Comparison of ENCODE assay signal across 1 cellular context in the genomic region with DNA sequence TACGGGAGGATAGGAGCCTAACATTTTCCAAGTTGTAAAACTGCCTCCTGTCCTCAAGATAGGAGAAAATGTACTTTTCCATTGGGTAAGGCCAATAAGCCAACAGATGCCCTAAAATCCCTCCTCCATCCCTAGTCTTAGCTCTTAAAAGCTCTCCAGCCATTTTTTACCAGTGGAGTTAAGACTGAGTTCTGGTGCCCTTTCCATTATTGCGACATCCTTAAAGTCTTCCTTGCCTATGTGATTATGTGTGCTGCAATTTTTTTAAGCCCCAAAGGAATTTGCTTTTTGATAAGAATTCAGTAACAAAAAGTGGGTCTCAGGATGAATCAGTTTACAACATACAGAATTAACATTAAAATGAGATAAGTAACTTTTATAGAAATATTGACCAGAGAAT.
TF ChIP-seq lines count a peak whose summit lies in the region.

No MANE protein-coding gene starts in this region.

TF ChIP-seq in GM12878, 131 proteins besides CTCF, POLR2A, EP300 and RAD21:
- TF ChIP-seq, protein P1, sequence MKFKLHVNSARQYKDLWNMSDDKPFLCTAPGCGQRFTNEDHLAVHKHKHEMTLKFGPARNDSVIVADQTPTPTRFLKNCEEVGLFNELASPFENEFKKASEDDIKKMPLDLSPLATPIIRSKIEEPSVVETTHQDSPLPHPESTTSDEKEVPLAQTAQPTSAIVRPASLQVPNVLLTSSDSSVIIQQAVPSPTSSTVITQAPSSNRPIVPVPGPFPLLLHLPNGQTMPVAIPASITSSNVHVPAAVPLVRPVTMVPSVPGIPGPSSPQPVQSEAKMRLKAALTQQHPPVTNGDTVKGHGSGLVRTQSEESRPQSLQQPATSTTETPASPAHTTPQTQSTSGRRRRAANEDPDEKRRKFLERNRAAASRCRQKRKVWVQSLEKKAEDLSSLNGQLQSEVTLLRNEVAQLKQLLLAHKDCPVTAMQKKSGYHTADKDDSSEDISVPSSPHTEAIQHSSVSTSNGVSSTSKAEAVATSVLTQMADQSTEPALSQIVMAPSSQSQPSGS (IDR thresholded peaks at IDR 0.05; ENCODE audit: low read length): no peak
- no peak for TF ChIP-seq SMC3 (IDR thresholded peaks at IDR 0.05; ENCODE audit: borderline replicate concordance, low read length)
- TF ChIP-seq JUND (IDR thresholded peaks at IDR 0.05; ENCODE audit: low read depth, low read length): no peak
- TF ChIP-seq, protein P2, sequence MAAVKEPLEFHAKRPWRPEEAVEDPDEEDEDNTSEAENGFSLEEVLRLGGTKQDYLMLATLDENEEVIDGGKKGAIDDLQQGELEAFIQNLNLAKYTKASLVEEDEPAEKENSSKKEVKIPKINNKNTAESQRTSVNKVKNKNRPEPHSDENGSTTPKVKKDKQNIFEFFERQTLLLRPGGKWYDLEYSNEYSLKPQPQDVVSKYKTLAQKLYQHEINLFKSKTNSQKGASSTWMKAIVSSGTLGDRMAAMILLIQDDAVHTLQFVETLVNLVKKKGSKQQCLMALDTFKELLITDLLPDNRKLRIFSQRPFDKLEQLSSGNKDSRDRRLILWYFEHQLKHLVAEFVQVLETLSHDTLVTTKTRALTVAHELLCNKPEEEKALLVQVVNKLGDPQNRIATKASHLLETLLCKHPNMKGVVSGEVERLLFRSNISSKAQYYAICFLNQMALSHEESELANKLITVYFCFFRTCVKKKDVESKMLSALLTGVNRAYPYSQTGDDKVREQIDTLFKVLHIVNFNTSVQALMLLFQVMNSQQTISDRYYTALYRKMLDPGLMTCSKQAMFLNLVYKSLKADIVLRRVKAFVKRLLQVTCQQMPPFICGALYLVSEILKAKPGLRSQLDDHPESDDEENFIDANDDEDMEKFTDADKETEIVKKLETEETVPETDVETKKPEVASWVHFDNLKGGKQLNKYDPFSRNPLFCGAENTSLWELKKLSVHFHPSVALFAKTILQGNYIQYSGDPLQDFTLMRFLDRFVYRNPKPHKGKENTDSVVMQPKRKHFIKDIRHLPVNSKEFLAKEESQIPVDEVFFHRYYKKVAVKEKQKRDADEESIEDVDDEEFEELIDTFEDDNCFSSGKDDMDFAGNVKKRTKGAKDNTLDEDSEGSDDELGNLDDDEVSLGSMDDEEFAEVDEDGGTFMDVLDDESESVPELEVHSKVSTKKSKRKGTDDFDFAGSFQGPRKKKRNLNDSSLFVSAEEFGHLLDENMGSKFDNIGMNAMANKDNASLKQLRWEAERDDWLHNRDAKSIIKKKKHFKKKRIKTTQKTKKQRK (IDR thresholded peaks at IDR 0.05; ENCODE audit: low read depth, low read length): no peak
- TF ChIP-seq, protein P3, sequence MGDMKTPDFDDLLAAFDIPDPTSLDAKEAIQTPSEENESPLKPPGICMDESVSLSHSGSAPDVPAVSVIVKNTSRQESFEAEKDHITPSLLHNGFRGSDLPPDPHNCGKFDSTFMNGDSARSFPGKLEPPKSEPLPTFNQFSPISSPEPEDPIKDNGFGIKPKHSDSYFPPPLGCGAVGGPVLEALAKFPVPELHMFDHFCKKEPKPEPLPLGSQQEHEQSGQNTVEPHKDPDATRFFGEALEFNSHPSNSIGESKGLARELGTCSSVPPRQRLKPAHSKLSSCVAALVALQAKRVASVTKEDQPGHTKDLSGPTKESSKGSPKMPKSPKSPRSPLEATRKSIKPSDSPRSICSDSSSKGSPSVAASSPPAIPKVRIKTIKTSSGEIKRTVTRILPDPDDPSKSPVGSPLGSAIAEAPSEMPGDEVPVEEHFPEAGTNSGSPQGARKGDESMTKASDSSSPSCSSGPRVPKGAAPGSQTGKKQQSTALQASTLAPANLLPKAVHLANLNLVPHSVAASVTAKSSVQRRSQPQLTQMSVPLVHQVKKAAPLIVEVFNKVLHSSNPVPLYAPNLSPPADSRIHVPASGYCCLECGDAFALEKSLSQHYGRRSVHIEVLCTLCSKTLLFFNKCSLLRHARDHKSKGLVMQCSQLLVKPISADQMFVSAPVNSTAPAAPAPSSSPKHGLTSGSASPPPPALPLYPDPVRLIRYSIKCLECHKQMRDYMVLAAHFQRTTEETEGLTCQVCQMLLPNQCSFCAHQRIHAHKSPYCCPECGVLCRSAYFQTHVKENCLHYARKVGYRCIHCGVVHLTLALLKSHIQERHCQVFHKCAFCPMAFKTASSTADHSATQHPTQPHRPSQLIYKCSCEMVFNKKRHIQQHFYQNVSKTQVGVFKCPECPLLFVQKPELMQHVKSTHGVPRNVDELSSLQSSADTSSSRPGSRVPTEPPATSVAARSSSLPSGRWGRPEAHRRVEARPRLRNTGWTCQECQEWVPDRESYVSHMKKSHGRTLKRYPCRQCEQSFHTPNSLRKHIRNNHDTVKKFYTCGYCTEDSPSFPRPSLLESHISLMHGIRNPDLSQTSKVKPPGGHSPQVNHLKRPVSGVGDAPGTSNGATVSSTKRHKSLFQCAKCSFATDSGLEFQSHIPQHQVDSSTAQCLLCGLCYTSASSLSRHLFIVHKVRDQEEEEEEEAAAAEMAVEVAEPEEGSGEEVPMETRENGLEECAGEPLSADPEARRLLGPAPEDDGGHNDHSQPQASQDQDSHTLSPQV (IDR thresholded peaks at IDR 0.05): no peak
- no peak for TF ChIP-seq MTA2 (IDR thresholded peaks at IDR 0.05; ENCODE audit: low read depth)
- TF ChIP-seq, protein P4, sequence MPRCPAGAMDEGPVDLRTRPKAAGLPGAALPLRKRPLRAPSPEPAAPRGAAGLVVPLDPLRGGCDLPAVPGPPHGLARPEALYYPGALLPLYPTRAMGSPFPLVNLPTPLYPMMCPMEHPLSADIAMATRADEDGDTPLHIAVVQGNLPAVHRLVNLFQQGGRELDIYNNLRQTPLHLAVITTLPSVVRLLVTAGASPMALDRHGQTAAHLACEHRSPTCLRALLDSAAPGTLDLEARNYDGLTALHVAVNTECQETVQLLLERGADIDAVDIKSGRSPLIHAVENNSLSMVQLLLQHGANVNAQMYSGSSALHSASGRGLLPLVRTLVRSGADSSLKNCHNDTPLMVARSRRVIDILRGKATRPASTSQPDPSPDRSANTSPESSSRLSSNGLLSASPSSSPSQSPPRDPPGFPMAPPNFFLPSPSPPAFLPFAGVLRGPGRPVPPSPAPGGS (IDR thresholded peaks at IDR 0.05; ENCODE audit: borderline replicate concordance, insufficient read depth, low read depth, low read length, poor library complexity, severe bottlenecking): no peak
- TF ChIP-seq SMARCA5 (IDR thresholded peaks at IDR 0.05): no peak
- no peak for TF ChIP-seq ZNF384 (IDR thresholded peaks at IDR 0.05; ENCODE audit: borderline replicate concordance, low read depth, low read length)
- TF ChIP-seq, protein P5, sequence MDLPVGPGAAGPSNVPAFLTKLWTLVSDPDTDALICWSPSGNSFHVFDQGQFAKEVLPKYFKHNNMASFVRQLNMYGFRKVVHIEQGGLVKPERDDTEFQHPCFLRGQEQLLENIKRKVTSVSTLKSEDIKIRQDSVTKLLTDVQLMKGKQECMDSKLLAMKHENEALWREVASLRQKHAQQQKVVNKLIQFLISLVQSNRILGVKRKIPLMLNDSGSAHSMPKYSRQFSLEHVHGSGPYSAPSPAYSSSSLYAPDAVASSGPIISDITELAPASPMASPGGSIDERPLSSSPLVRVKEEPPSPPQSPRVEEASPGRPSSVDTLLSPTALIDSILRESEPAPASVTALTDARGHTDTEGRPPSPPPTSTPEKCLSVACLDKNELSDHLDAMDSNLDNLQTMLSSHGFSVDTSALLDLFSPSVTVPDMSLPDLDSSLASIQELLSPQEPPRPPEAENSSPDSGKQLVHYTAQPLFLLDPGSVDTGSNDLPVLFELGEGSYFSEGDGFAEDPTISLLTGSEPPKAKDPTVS (IDR thresholded peaks at IDR 0.05; ENCODE audit: low read depth, low read length): no peak
- no peak for TF ChIP-seq RUNX3 (IDR thresholded peaks at IDR 0.05; ENCODE audit: low read length)
- TF ChIP-seq ZBED1 (IDR thresholded peaks at IDR 0.05; ENCODE audit: borderline replicate concordance): no peak
- no peak for TF ChIP-seq KDM1A (IDR thresholded peaks at IDR 0.05; ENCODE audit: borderline replicate concordance)
- TF ChIP-seq IKZF1 (conservative IDR thresholded peaks at IDR 0.05): no peak
- TF ChIP-seq NR2F1 (conservative IDR thresholded peaks at IDR 0.05): no peak
- no peak for TF ChIP-seq DPF2 (IDR thresholded peaks at IDR 0.05)
- TF ChIP-seq, protein P6, sequence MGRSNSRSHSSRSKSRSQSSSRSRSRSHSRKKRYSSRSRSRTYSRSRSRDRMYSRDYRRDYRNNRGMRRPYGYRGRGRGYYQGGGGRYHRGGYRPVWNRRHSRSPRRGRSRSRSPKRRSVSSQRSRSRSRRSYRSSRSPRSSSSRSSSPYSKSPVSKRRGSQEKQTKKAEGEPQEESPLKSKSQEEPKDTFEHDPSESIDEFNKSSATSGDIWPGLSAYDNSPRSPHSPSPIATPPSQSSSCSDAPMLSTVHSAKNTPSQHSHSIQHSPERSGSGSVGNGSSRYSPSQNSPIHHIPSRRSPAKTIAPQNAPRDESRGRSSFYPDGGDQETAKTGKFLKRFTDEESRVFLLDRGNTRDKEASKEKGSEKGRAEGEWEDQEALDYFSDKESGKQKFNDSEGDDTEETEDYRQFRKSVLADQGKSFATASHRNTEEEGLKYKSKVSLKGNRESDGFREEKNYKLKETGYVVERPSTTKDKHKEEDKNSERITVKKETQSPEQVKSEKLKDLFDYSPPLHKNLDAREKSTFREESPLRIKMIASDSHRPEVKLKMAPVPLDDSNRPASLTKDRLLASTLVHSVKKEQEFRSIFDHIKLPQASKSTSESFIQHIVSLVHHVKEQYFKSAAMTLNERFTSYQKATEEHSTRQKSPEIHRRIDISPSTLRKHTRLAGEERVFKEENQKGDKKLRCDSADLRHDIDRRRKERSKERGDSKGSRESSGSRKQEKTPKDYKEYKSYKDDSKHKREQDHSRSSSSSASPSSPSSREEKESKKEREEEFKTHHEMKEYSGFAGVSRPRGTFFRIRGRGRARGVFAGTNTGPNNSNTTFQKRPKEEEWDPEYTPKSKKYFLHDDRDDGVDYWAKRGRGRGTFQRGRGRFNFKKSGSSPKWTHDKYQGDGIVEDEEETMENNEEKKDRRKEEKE (IDR thresholded peaks at IDR 0.05): no peak
- TF ChIP-seq PAX8 (IDR thresholded peaks at IDR 0.05): no peak
TF ChIP-seq in GM12878: peak in this region for 0.
